ENCODE assay signal across 14 cellular contexts in the genomic region with DNA sequence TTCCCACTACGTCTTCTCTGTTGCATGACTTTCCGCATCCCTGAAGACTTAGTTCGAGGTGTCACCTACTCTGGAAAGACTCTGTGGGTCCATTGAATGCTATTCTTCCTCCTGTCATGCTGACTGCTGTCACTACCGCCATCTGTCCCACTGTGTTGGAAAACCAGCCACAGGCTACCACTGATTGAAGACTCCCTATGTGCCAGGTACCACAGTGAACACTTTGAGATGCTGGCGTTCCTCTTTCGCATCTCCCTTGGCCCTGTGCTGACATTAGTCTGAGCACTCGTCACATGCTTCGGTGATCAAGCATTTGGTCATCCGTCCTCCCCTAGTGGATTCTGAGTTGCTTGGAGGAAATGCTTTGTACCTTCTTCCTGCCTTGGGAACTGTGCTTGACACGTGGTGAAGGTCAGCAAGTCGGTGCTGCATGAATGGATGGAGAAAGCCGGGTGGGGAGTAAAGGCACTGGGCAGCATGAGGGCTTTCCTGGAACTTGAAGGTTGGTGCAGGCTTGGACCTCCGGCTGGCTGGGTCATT.
DNase-seq lines count a peak whose midpoint lies in the region; ATAC-seq and TF ChIP-seq lines count a peak whose summit lies in the region.
"Had no signal": no experiment of that assay in that cellular context is flagged by ENCODE, and none has a peak within 500 bp of the region (broad histone marks: within the 10 kb centered on the region; RNA-seq: fewer than 3 reads in every experiment).

No MANE protein-coding gene starts in this region.

- H3K4me3 Mint-ChIP-seq in brain (no peak overlapping the region), WTC11 (no peak overlapping the region)
- H3K4me3 Mint-ChIP-seq: CD14-positive monocyte had no signal

- peak overlapping the region in 3 of 5 experiments; percentile 1 to 75 (median 19) for H3K27ac Mint-ChIP-seq in brain
- no peak overlapping the region for H3K27ac Mint-ChIP-seq in WTC11
- H3K27ac Mint-ChIP-seq: CD14-positive monocyte had no signal

- H3K9me3 Mint-ChIP-seq in brain (no peaks in the 10 kb centered on the region), WTC11 (no peaks in the 10 kb centered on the region)
- H3K9me3 Mint-ChIP-seq: CD14-positive monocyte had no signal

- H3K4me1 Mint-ChIP-seq in brain = peaks cover 54% of the 10 kb centered on the region
- peaks cover 8% of the 10 kb centered on the region for H3K4me1 Mint-ChIP-seq in WTC11

- TF ChIP-seq CTCF in brain (conservative IDR thresholded peaks at IDR 0.05) (no peak), WTC11 (IDR thresholded peaks at IDR 0.05) (no peak)

- intact Hi-C loops in head of caudate nucleus (cut with DNase I) = no loop called here

- POLR2A ChIA-PET in WTC11 (lab: Charles Lee) = no interaction called here

- no peaks in the 10 kb centered on the region for H3K36me3 Mint-ChIP-seq in brain
- H3K36me3 Mint-ChIP-seq in WTC11 = no peaks in the 10 kb centered on the region

- CTCF ChIA-PET in WTC11 (lab: Charles Lee) = interaction anchor here (1.0 kb wide), 1 partner anchor 41 kb away, joined by 3 read pairs; no protein-coding TSS in a partner anchor

- ATAC-seq in GM21526 (IDR thresholded peaks at IDR 0.05; ENCODE audit: low FRiP score, unreplicated experiment) (no peak), WTC11 (no peak)
- ATAC-seq: HCT116 had no signal

- peaks cover 5% of the 10 kb centered on the region for H3K27me3 Mint-ChIP-seq in brain
- no peaks in the 10 kb centered on the region for H3K27me3 Mint-ChIP-seq in WTC11 (ENCODE audit: low read depth)

- peak; percentile 2 for DNase-seq in HCEC 1CT
- peak; percentile 57 for DNase-seq in kidney glomerular epithelial cell (lab: John Stamatoyannopoulos, UW)
- DNase-seq in GF-D8 (lab: John Stamatoyannopoulos, UW) = no peak
- no peak for DNase-seq in WTC11 (ENCODE audit: low spot score)
- DNase-seq in head of caudate nucleus = no peak
- DNase-seq: Calu3, DMS79 treated with DMSO at 0.1 percent for 48 hours, NCI-H1436, NCI-H2029 treated with DMSO at 0.1 percent for 48 hours, NCI-H510A treated with DMSO at 0.1 percent for 48 hours had no signal

TF ChIP-seq in WTC11, 78 proteins besides CTCF, POLR2A, EP300 and RAD21:
- TF ChIP-seq SP1 (CRISPR knock-in tag; conservative IDR thresholded peaks at IDR 0.05) (no peak), FOXP1 (CRISPR knock-in tag; IDR thresholded peaks at IDR 0.05; ENCODE audit: borderline replicate concordance) (no peak), NFYB (CRISPR knock-in tag; conservative IDR thresholded peaks at IDR 0.05; ENCODE audit: low read depth) (no peak), NR1H2 (CRISPR knock-in tag; IDR thresholded peaks at IDR 0.05) (no peak), ZNF232 (CRISPR knock-in tag; IDR thresholded peaks at IDR 0.05) (no peak), JAZF1 (CRISPR knock-in tag; IDR thresholded peaks at IDR 0.05) (no peak), SOX15 (CRISPR knock-in tag; IDR thresholded peaks at IDR 0.05) (no peak), FOXJ3 (CRISPR knock-in tag; IDR thresholded peaks at IDR 0.05; ENCODE audit: borderline replicate concordance) (no peak), GRHL2 (CRISPR knock-in tag; IDR thresholded peaks at IDR 0.05; ENCODE audit: insufficient replicate concordance, severe bottlenecking) (no peak), ELF4 (CRISPR knock-in tag; IDR thresholded peaks at IDR 0.05; ENCODE audit: low read depth) (no peak), ZNF396 (CRISPR knock-in tag; IDR thresholded peaks at IDR 0.05; ENCODE audit: borderline replicate concordance) (no peak), JUN (CRISPR knock-in tag; IDR thresholded peaks at IDR 0.05) (no peak), ZNF423 (CRISPR knock-in tag; IDR thresholded peaks at IDR 0.05) (no peak), MYBL2 (CRISPR knock-in tag; IDR thresholded peaks at IDR 0.05) (no peak)
- TF ChIP-seq, protein P1, sequence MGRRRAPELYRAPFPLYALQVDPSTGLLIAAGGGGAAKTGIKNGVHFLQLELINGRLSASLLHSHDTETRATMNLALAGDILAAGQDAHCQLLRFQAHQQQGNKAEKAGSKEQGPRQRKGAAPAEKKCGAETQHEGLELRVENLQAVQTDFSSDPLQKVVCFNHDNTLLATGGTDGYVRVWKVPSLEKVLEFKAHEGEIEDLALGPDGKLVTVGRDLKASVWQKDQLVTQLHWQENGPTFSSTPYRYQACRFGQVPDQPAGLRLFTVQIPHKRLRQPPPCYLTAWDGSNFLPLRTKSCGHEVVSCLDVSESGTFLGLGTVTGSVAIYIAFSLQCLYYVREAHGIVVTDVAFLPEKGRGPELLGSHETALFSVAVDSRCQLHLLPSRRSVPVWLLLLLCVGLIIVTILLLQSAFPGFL (CRISPR knock-in tag; IDR thresholded peaks at IDR 0.05; ENCODE audit: borderline replicate concordance) = no peak
- TF ChIP-seq, protein P2, sequence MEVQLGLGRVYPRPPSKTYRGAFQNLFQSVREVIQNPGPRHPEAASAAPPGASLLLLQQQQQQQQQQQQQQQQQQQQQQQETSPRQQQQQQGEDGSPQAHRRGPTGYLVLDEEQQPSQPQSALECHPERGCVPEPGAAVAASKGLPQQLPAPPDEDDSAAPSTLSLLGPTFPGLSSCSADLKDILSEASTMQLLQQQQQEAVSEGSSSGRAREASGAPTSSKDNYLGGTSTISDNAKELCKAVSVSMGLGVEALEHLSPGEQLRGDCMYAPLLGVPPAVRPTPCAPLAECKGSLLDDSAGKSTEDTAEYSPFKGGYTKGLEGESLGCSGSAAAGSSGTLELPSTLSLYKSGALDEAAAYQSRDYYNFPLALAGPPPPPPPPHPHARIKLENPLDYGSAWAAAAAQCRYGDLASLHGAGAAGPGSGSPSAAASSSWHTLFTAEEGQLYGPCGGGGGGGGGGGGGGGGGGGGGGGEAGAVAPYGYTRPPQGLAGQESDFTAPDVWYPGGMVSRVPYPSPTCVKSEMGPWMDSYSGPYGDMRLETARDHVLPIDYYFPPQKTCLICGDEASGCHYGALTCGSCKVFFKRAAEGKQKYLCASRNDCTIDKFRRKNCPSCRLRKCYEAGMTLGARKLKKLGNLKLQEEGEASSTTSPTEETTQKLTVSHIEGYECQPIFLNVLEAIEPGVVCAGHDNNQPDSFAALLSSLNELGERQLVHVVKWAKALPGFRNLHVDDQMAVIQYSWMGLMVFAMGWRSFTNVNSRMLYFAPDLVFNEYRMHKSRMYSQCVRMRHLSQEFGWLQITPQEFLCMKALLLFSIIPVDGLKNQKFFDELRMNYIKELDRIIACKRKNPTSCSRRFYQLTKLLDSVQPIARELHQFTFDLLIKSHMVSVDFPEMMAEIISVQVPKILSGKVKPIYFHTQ (CRISPR knock-in tag; IDR thresholded peaks at IDR 0.05) = no peak
- TF ChIP-seq, protein P3, sequence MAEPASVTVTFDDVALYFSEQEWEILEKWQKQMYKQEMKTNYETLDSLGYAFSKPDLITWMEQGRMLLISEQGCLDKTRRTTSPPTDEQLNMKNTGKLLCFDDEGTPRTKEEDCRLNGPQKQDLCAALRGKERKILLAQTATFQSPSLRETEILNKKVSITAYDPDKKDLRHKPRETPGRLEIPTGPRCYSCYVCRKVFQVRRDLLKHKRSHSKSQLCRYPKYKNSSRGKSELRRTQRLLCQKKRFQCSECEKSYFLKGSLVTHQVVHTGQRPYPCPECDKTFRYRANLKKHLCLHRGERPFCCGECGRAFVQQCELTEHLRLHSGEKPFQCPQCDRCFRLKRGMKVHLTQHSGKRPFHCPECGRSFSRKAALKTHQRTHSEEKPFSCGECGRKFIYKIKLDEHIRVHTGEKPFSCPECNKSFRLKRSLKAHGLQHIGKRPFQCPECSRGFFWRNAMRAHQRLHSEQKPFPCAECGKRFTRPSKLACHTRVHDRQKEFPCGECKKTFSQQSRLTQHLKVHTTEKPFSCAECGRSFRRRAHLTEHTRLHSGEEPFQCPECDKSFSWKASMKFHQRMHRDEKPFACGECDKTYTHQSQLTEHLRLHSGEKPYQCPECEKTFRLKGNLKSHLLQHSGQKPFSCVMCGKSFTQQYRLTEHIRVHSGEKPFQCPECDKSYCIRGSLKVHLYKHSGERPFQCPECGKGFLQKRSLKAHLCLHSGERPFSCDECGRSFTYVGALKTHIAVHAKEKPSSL (CRISPR knock-in tag; conservative IDR thresholded peaks at IDR 0.05) = no peak
- TF ChIP-seq, protein P4, sequence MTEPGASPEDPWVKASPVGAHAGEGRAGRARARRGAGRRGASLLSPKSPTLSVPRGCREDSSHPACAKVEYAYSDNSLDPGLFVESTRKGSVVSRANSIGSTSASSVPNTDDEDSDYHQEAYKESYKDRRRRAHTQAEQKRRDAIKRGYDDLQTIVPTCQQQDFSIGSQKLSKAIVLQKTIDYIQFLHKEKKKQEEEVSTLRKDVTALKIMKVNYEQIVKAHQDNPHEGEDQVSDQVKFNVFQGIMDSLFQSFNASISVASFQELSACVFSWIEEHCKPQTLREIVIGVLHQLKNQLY (CRISPR knock-in tag; IDR thresholded peaks at IDR 0.05) = no peak
- TF ChIP-seq, protein P5, sequence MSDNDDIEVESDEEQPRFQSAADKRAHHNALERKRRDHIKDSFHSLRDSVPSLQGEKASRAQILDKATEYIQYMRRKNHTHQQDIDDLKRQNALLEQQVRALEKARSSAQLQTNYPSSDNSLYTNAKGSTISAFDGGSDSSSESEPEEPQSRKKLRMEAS (CRISPR knock-in tag; IDR thresholded peaks at IDR 0.05) = no peak

Comparison
In these comparisons a context has a peak if more than half of its experiments do, and no peak if none do; other contexts are left out.
1. DNase-seq: peak in HCEC 1CT (single experiment) and kidney glomerular epithelial cell (single experiment); none in GF-D8 (single experiment), WTC11 (single experiment) and head of caudate nucleus (0 of 42).